Comparison of ENCODE assay signal across 1 cellular context in the genomic region with DNA sequence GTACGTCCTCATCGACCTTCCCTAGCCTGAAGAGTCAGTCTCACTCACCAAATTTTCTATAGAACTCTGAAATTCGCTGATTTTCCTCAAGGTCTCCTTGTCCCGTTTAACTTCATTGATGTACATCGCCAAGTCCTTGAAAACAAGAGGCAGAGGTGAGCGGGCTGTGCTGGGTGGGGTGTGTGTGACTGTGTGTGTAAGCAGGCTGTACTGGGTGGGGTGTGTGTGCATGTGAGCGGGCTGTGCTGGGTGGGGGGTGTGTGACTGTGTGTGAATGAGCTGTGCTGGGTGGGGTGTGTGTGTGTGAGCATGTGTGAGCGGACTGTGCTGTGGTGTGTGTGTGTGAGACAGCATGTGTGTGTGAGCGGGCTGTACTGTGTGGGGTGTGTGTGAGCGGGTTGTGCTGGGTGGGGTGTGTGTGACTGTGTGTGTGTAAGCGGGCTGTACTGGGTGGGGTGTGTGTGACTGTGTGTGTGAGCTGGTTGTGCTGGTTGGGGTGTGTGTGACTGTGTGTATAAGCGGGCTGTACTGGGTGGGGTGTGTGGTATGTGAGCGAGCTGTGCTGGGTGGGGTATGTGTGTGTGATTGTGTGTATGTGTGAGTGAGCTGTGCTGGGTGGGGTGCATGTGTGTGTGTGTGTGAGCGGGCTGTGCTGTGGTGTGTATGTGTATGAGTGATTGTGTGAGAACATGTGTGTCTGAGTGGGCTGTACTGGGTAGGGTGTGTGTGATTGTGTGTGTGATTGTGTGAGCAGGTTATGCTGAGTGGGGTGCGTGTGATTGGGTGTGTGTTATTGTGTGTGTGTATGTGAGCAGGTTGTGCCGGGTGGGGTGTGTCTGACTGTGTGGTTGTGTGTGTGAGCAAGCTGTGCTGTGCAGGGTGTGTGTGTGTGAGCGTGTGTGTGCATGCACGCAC.
TF ChIP-seq lines count a peak whose summit lies in the region.

No MANE protein-coding gene starts in this region.

TF ChIP-seq in IMR-90, 13 proteins besides CTCF, POLR2A, EP300 and RAD21:
- TF ChIP-seq RFX5 (IDR thresholded peaks at IDR 0.05; ENCODE audit: low read depth, low read length) (no peak), MXI1 (IDR thresholded peaks at IDR 0.05; ENCODE audit: borderline replicate concordance, low read depth, low read length) (no peak), SMC3 (IDR thresholded peaks at IDR 0.05; ENCODE audit: low read depth, low read length) (no peak), MAZ (IDR thresholded peaks at IDR 0.05; ENCODE audit: borderline replicate concordance, low read depth, low read length) (no peak), USF2 (IDR thresholded peaks at IDR 0.05; ENCODE audit: low read depth, low read length) (no peak), FOS (IDR thresholded peaks at IDR 0.05; ENCODE audit: low read depth, low read length) (no peak), NFE2L2 (IDR thresholded peaks at IDR 0.05; ENCODE audit: low read depth, low read length) (no peak), CHD1 (IDR thresholded peaks at IDR 0.05; ENCODE audit: low read depth, low read length) (no peak), BHLHE40 (IDR thresholded peaks at IDR 0.05; ENCODE audit: low read depth, low read length) (no peak), MAFK (IDR thresholded peaks at IDR 0.05; ENCODE audit: low read depth, low read length) (no peak), CEBPB (IDR thresholded peaks at IDR 0.05; ENCODE audit: low read depth, low read length) (no peak), RCOR1 (IDR thresholded peaks at IDR 0.05; ENCODE audit: insufficient replicate concordance, low read length) (no peak)
- TF ChIP-seq, protein P1, sequence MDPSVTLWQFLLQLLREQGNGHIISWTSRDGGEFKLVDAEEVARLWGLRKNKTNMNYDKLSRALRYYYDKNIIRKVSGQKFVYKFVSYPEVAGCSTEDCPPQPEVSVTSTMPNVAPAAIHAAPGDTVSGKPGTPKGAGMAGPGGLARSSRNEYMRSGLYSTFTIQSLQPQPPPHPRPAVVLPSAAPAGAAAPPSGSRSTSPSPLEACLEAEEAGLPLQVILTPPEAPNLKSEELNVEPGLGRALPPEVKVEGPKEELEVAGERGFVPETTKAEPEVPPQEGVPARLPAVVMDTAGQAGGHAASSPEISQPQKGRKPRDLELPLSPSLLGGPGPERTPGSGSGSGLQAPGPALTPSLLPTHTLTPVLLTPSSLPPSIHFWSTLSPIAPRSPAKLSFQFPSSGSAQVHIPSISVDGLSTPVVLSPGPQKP (IDR thresholded peaks at IDR 0.05; ENCODE audit: borderline replicate concordance, low read depth, low read length) = no peak
